In genomic region chr17:63700528-63701441, GRCh38 we compare ENCODE assay signal across 8 cellular contexts. TPM values are rescaled to one million over a fixed set of nuclear protein-coding genes. Genes with fewer than 3 reads are reported as not detected.
DNase-seq lines count a peak whose midpoint lies in the region; TF ChIP-seq lines count a peak whose summit lies in the region.

No MANE protein-coding gene starts in this region.

- peaks cover 0 to 10% of the 10 kb centered on the region in 2 donors for H3K4me1 ChIP-seq in uterus

- H3K4me3 ChIP-seq in uterus = peak overlapping the region; percentile 2 to 64

- DNase-seq in activated T-cell treated with anti-CD3 and anti-CD28 coated beads for 1 hour (ENCODE audit: low read depth) = peak; percentile 38
- DNase-seq in activated T-cell treated with anti-CD3 and anti-CD28 coated beads for 4 hours = no peak
- peak; percentile 78 for DNase-seq in NCI-H748 (lab: John Stamatoyannopoulos, UW; ENCODE audit: unreplicated experiment)
- DNase-seq in activated gamma-delta T cell (lab: John Stamatoyannopoulos, UW) = peak; percentile 55
- DNase-seq in glutamatergic neuron = peak; percentile 74
- DNase-seq in nucleus accumbens (lab: John Stamatoyannopoulos, UW) = peak in 40 of 56 donors; percentile 17 to 87 (median 56)
- DNase-seq in uterus = peak; percentile 44 to 56
- no peak for DNase-seq in GOT3 (lab: John Stamatoyannopoulos, UW)

- H3K36me3 Mint-ChIP-seq in glutamatergic neuron (ENCODE audit: unreplicated experiment) = no peaks in the 10 kb centered on the region

- H3K36me3 ChIP-seq in uterus = no peaks in the 10 kb centered on the region

- no peaks in the 10 kb centered on the region for H3K9me3 ChIP-seq in uterus

- peak overlapping the region; percentile 95 for H3K4me3 Mint-ChIP-seq in glutamatergic neuron (ENCODE audit: unreplicated experiment)

- intact Hi-C loops in uterus (cut with DNase I; ENCODE audit: low total_unique reads) = no loop called here

- peak overlapping the region; percentile 97 for H3K27ac Mint-ChIP-seq in glutamatergic neuron (ENCODE audit: unreplicated experiment)

- H3K27ac ChIP-seq in uterus = peak overlapping the region; percentile 31 to 71

- peaks cover 23% of the 10 kb centered on the region for H3K9me3 Mint-ChIP-seq in glutamatergic neuron (ENCODE audit: unreplicated experiment)

- no peak for TF ChIP-seq POLR2A in uterus (IDR thresholded peaks at IDR 0.05)

- H3K27me3 Mint-ChIP-seq in glutamatergic neuron (ENCODE audit: unreplicated experiment) = peaks cover 21% of the 10 kb centered on the region

- TF ChIP-seq CTCF in glutamatergic neuron (IDR thresholded peaks at IDR 0.05; ENCODE audit: partially characterized antibody, unreplicated experiment) = no peak
- TF ChIP-seq CTCF in uterus (IDR thresholded peaks at IDR 0.05) = peak in 1 of 4 experiments; percentile 9

- peaks cover 38% of the 10 kb centered on the region for H3K4me1 Mint-ChIP-seq in glutamatergic neuron (ENCODE audit: low read depth, unreplicated experiment)

- H3K27me3 ChIP-seq in uterus = no peaks in the 10 kb centered on the region

RNA-seq across cellular contexts. Expression of gene LIMD2, which starts 0.9 kb away (rescaled TPM):
- total RNA-seq in glutamatergic neuron (ENCODE audit: unreplicated experiment) (311 TPM), uterus (10 to 100 TPM in 3 of 4 donors, 1 to 10 TPM in 1; 3.8 to 23.2 (median 11.8) TPM)

RNA-seq across cellular contexts. Expression of gene STRADA, which starts 40.8 kb away (rescaled TPM):
- total RNA-seq in glutamatergic neuron (ENCODE audit: unreplicated experiment) = 58.8 TPM
- 10 to 100 TPM; 14.1 to 60.9 (median 27.9) TPM for total RNA-seq in uterus

Comparison
In these comparisons a context has a peak if more than half of its experiments do, and no peak if none do; other contexts are left out.
1. DNase-seq: peak in activated T-cell treated with anti-CD3 and anti-CD28 coated beads for 1 hour (single experiment), NCI-H748 (single experiment), activated gamma-delta T cell (single experiment), glutamatergic neuron (single experiment), nucleus accumbens (40 of 56) and uterus (2 of 2); none in activated T-cell treated with anti-CD3 and anti-CD28 coated beads for 4 hours (single experiment) and GOT3 (single experiment).
2. RNA of gene LIMD2, which starts 0.9 kb away (total RNA-seq): 311 TPM in glutamatergic neuron (single experiment); 3.8 to 23.2 TPM in uterus; every median in the first group is over 10 times any median in the second.